ENCODE assay signal across 26 cellular contexts in genomic region chr20:49633023-49633422, GRCh38.
"Had no signal": no experiment of that assay in that cellular context is flagged by ENCODE, and none has a peak within 500 bp of the region (broad histone marks: within the 10 kb centered on the region; RNA-seq: fewer than 3 reads in every experiment).

No MANE protein-coding gene starts in this region.

- ATAC-seq: activated CD4-positive, CD25-positive, alpha-beta regulatory T cell treated with anti-CD3 and anti-CD28 coated beads, Interleukin-2, amount 50 U/mL, for 24 hours; activated CD8-positive, alpha-beta T cell treated with anti-CD3 and anti-CD28 coated beads for 36 hours; activated T-cell treated with anti-CD3 and anti-CD28 coated beads, Interleukin-2, amount 50 U/mL, for 72 hours had no signal

- H3K4me1 Mint-ChIP-seq: activated naive CD4-positive, alpha-beta T cell treated with anti-CD3 and anti-CD28 coated beads, Interleukin-2, amount 10 ng/mL, durations not matched to agents 7 days and 5 days had no signal

- H3K9me2 ChIP-seq: SK-N-SH had no signal

- H3K27me3 ChIP-seq: adrenal gland, breast epithelium, Peyer's patch, SJCRH30 had no signal

- H3K4me2 ChIP-seq: SK-N-SH had no signal

- H3K9me3 Mint-ChIP-seq: activated naive CD8-positive, alpha-beta T cell treated with anti-CD3 and anti-CD28 coated beads for 36 hours; activated T-cell treated with anti-CD3 and anti-CD28 coated beads, Interleukin-2, amount 50 U/mL, for 72 hours; activated T-helper 2 cell treated with anti-CD3 and anti-CD28 coated beads, Interferon-gamma antibody, Interleukin-2, Interleukin-4, amounts not matched to agents 10 μg/mL and 5 μg/mL and 100 μg/mL, durations not matched to agents 14 hours and 24 hours and 36 hours; T-helper 1 cell treated with Interleukin-12 subunit alpha and Interleukin-12 subunit beta and Interleukin-4 antibody, amounts not matched to agents 30 μg/mL and 1 μg/mL, for 36 hours had no signal

- H3K4me3 ChIP-seq: adrenal gland, breast epithelium, Peyer's patch, SJCRH30 had no signal

- DNase-seq: activated CD4-positive, alpha-beta T cell treated with anti-CD3 and anti-CD28 coated beads for 4 hours; activated CD8-positive, alpha-beta memory T cell treated with anti-CD3 and anti-CD28 coated beads, Interleukin-2, amount 50 U/mL, for 4 hours; activated CD8-positive, alpha-beta T cell treated with anti-CD3 and anti-CD28 coated beads for 36 hours; activated gamma-delta T cell treated with Interleukin-2 at 50 U/mL for 16 hours; activated naive CD4-positive, alpha-beta T cell treated with anti-CD3 and anti-CD28 coated beads, Interleukin-2, amount 10 ng/mL, durations not matched to agents 7 days and 5 days; activated naive CD8-positive, alpha-beta T cell treated with anti-CD3 and anti-CD28 coated beads for 36 hours; activated T-cell treated with anti-CD3 and anti-CD28 coated beads, Interleukin-2, amount 50 U/mL, for 72 hours; adrenal gland; caudate nucleus; NCI-H1105 treated with DMSO at 0.1 percent for 48 hours; NCI-H1436 treated with DMSO at 0.1 percent for 48 hours; NCI-H187 treated with DMSO at 0.1 percent for 48 hours; NCI-H2081 treated with DMSO at 0.1 percent for 48 hours; NCI-H2171 treated with DMSO at 0.1 percent for 48 hours; NCI-H226; NCI-H526 treated with DMSO at 0.1 percent for 48 hours; NCI-H82; Peyer's patch; Right ventricle myocardium superior; SJCRH30; SK-N-SH had no signal

- H3K4me3 Mint-ChIP-seq: activated CD8-positive, alpha-beta T cell treated with anti-CD3 and anti-CD28 coated beads for 36 hours; activated naive CD4-positive, alpha-beta T cell treated with anti-CD3 and anti-CD28 coated beads, Interleukin-2, amount 10 ng/mL, durations not matched to agents 7 days and 5 days; activated naive CD8-positive, alpha-beta T cell treated with anti-CD3 and anti-CD28 coated beads for 36 hours; activated T-cell treated with anti-CD3 and anti-CD28 coated beads, Interleukin-2, amount 50 U/mL, for 72 hours; T-helper 1 cell treated with Interleukin-12 subunit alpha and Interleukin-12 subunit beta and Interleukin-4 antibody, amounts not matched to agents 30 μg/mL and 1 μg/mL, for 36 hours had no signal

- H3K27ac Mint-ChIP-seq: activated CD8-positive, alpha-beta T cell treated with anti-CD3 and anti-CD28 coated beads for 36 hours; activated naive CD4-positive, alpha-beta T cell treated with anti-CD3 and anti-CD28 coated beads, Interleukin-2, amount 10 ng/mL, durations not matched to agents 7 days and 5 days; activated naive CD8-positive, alpha-beta T cell treated with anti-CD3 and anti-CD28 coated beads for 36 hours; activated T-cell treated with anti-CD3 and anti-CD28 coated beads, Interleukin-2, amount 50 U/mL, for 72 hours; activated T-helper 2 cell treated with anti-CD3 and anti-CD28 coated beads, Interferon-gamma antibody, Interleukin-2, Interleukin-4, amounts not matched to agents 10 μg/mL and 5 μg/mL and 100 μg/mL, durations not matched to agents 14 hours and 24 hours and 36 hours; T-helper 1 cell treated with Interleukin-12 subunit alpha and Interleukin-12 subunit beta and Interleukin-4 antibody, amounts not matched to agents 30 μg/mL and 1 μg/mL, for 36 hours had no signal

- H3K36me3 ChIP-seq: breast epithelium had no signal

- H3K27me3 Mint-ChIP-seq: activated CD8-positive, alpha-beta T cell treated with anti-CD3 and anti-CD28 coated beads for 36 hours; activated naive CD8-positive, alpha-beta T cell treated with anti-CD3 and anti-CD28 coated beads for 36 hours had no signal

- H3K9me3 ChIP-seq: breast epithelium, Peyer's patch, SK-N-SH had no signal

- H3K27ac ChIP-seq: breast epithelium, Peyer's patch, RWPE1, SJCRH30 had no signal
